In the genomic region with DNA sequence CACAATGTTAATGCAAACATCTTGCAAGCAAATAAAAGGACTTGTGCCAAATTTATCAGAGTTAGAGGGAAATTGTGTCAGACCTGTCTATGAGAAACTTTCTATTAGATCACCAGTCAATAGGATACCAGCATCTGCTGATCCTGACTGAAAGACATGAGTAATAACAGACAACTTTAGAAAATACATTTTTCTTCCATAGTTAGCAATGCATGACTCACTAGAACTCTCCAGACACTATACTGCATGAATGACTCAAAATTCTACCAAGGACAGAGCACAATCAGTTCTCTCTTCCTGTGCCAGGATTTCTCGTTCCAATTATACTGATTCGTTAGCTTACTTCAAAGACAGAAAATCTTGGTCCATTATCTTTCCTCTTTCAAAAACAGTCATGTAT, we compare ENCODE assay signal across 8 cellular contexts.
A peak's percentile ranks its signal among the peaks of the same experiment; 100 is the strongest.
DNase-seq lines count a peak whose midpoint lies in the region; ATAC-seq and TF ChIP-seq lines count a peak whose summit lies in the region.

No MANE protein-coding gene starts in this region.

- intact Hi-C loops in dorsolateral prefrontal cortex (cut with DNase I), result no loop called here
- intact Hi-C loops in tibial artery (cut with DNase I; ENCODE audit: low total_unique reads), result no loop called here

- H3K4me1 ChIP-seq in tibial artery, result peaks cover 0 to 20% (median 5%) of the 10 kb centered on the region in 4 donors

- H3K4me3 ChIP-seq in dorsolateral prefrontal cortex (no peak overlapping the region), tibial artery (no peak overlapping the region)

- no peaks in the 10 kb centered on the region for H3K36me3 ChIP-seq in tibial artery

- H3K27me3 ChIP-seq in dorsolateral prefrontal cortex (no peaks in the 10 kb centered on the region), tibial artery (no peaks in the 10 kb centered on the region)

- H3K27ac ChIP-seq in dorsolateral prefrontal cortex, result peak overlapping the region in 35 of 59 donors; percentile 4 to 87 (median 59)
- peak overlapping the region; percentile 15 to 52 for H3K27ac ChIP-seq in tibial artery

- no peaks in the 10 kb centered on the region for H3K9me3 ChIP-seq in tibial artery

- no peak for ATAC-seq in GM19324 (IDR thresholded peaks at IDR 0.05; ENCODE audit: low FRiP score, unreplicated experiment)

- DNase-seq in Ammon's horn (ENCODE audit: low spot score), result peak; percentile 52
- peak; percentile 11 for DNase-seq in GM20000 (ENCODE audit: low spot score)
- peak; percentile 95 for DNase-seq in HT1080 (ENCODE audit: low read depth)
- DNase-seq in dorsolateral prefrontal cortex, result no peak
- DNase-seq in tibial artery, result no peak
- no peak for DNase-seq in midbrain (lab: John Stamatoyannopoulos, UW)
- DNase-seq in NCI-H1417 (lab: John Stamatoyannopoulos, UW), result no peak

- TF ChIP-seq CTCF in GM20000 (IDR thresholded peaks at IDR 0.05; ENCODE audit: extremely low read depth, missing control alignments) (no peak), dorsolateral prefrontal cortex (IDR thresholded peaks at IDR 0.05 in 54 of 56, conservative IDR thresholded peaks at IDR 0.05 in 2 of 56; ENCODE audit: low read depth in 1 of 56, partially characterized antibody in 56 of 56) (no peak), tibial artery (IDR thresholded peaks at IDR 0.05) (no peak)

Comparison
In these comparisons a context has a peak if more than half of its experiments do, and no peak if none do; other contexts are left out.
1. DNase-seq: peak in Ammon's horn (single experiment), GM20000 (single experiment) and HT1080 (single experiment); none in dorsolateral prefrontal cortex (0 of 10), tibial artery (0 of 2), midbrain (single experiment) and NCI-H1417 (0 of 3).